In the genomic region with DNA sequence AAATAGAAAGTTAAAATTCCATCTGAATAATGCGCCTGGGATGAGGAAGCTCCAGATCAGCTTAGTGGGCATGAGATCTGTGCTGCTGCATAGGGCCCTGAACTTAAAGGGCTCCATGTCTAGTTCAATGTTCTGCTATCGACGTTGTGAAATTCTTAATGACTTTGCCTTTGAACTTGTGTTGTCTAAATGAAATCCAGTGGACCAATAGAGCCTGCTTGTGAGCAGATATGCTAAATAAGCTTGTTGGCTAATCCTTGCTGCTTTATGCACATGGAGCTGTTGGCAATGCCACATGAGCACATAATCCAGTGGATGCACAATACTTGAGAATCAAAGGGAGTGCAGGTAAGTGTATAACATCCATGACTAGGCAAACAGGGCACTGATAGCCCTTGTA, we compare ENCODE assay signal across 19 cellular contexts.
"Had no signal": no experiment of that assay in that cellular context is flagged by ENCODE, and none has a peak within 500 bp of the region (broad histone marks: within the 10 kb centered on the region; RNA-seq: fewer than 3 reads in every experiment).

No MANE protein-coding gene starts in this region.

- H3K4me1 ChIP-seq: left lung, right atrium auricular region, spleen, uterus had no signal

- DNase-seq: hippocampal formation; kidney glomerular epithelial cell; left cardiac atrium; left lung; mesendoderm; naive thymus-derived CD4-positive, alpha-beta T cell; ovary; spleen; stimulated activated CD4-positive, alpha-beta T cell treated with anti-CD3 and anti-CD28 coated beads, Interleukin-4, amount 100 ng/mL, for 24 hours; stimulated activated naive CD4-positive, alpha-beta T cell; substantia nigra; uterus had no signal

- H3K27ac ChIP-seq: left lung, ovary, right atrium auricular region, skin epidermis, spleen, tibial nerve, uterus had no signal

- H3K4me3 ChIP-seq: left lung, lung, ovary, right atrium auricular region, skin epidermis, spleen, tibial nerve, uterus had no signal

- H3K9me3 ChIP-seq: left lung, ovary, right atrium auricular region, tibial nerve, uterus had no signal

- H3K36me3 ChIP-seq: left lung, ovary, tibial nerve, uterus had no signal

- H3K27me3 ChIP-seq: left lung, ovary, right atrium auricular region, spleen, tibial nerve, uterus had no signal

- ATAC-seq: left cardiac atrium; left lung; naive thymus-derived CD4-positive, alpha-beta T cell; natural killer cell treated with Interleukin-12 subunit alpha and Interleukin-12 subunit beta and Interleukin-15 and Interleukin-18, amount 100 ng/mL, for 72 hours; sciatic nerve; stimulated activated effector memory CD8-positive, alpha-beta T cell treated with anti-CD3 and anti-CD28 coated beads, Interleukin-12 subunit alpha, Interleukin-12 subunit beta, amount 100 ng/mL, for 72 hours had no signal
